ENCODE assay signal across 8 cellular contexts in genomic region chr5:55231476-55232193, GRCh38. TPM values are rescaled to one million over a fixed set of nuclear protein-coding genes. Genes with fewer than 3 reads are reported as not detected.
A peak's percentile ranks its signal among the peaks of the same experiment; 100 is the strongest.
DNase-seq lines count a peak whose midpoint lies in the region; ATAC-seq and TF ChIP-seq lines count a peak whose summit lies in the region.

No MANE protein-coding gene starts in this region.

- no peak for ATAC-seq in activated CD8-positive, alpha-beta T cell treated with anti-CD3 and anti-CD28 coated beads for 36 hours
- ATAC-seq in GM21619 (IDR thresholded peaks at IDR 0.05; ENCODE audit: unreplicated experiment): no peak

- H3K27me3 Mint-ChIP-seq in activated CD8-positive, alpha-beta T cell treated with anti-CD3 and anti-CD28 coated beads for 36 hours: peaks cover 72% of the 10 kb centered on the region

- no TSS peak for BruUV-seq in A673 (replicated peaks; lab: Mats Ljungman, UMichigan)

- no peaks in the 10 kb centered on the region for H3K9me3 ChIP-seq in A673 (ENCODE audit: low read depth, low read length, poor library complexity, severe bottlenecking)

- no peak for TF ChIP-seq CTCF in A673 (conservative IDR thresholded peaks at IDR 0.05; ENCODE audit: low read depth, low read length)
- TF ChIP-seq CTCF in GM20000 (IDR thresholded peaks at IDR 0.05; ENCODE audit: extremely low read depth, missing control alignments): no peak
- no peak for TF ChIP-seq CTCF in activated CD8-positive, alpha-beta T cell treated with anti-CD3 and anti-CD28 coated beads for 36 hours (IDR thresholded peaks at IDR 0.05)

- no peaks in the 10 kb centered on the region for H3K9me3 Mint-ChIP-seq in activated CD8-positive, alpha-beta T cell treated with anti-CD3 and anti-CD28 coated beads for 36 hours

- POLR2A ChIA-PET in A673 (lab: Charles Lee; ENCODE audit: low non-redundant PET): interaction anchor here (0.6 kb wide), 2 partner anchors 46 to 181 kb away, joined by 3 read pairs; no protein-coding TSS in a partner anchor
- POLR2A ChIA-PET in activated CD8-positive, alpha-beta T cell treated with anti-CD3 and anti-CD28 coated beads for 36 hours (lab: Charles Lee): interaction anchor here (0.9 to 3.3 kb wide), 4 partner anchors 63 to 76 kb away, joined by 3 to 9 read pairs (median 4); partner anchors contain the start of genes DHX29 and MTREX

- H3K27me3 ChIP-seq in A673 (replicated peaks; ENCODE audit: insufficient read depth, low read depth, low read length, poor library complexity): peaks cover 22% of the 10 kb centered on the region

- H3K4me1 Mint-ChIP-seq in activated CD8-positive, alpha-beta T cell treated with anti-CD3 and anti-CD28 coated beads for 36 hours (ENCODE audit: low read depth): peaks cover 26% of the 10 kb centered on the region

- peak overlapping the region; percentile 70 for H3K4me3 Mint-ChIP-seq in activated CD8-positive, alpha-beta T cell treated with anti-CD3 and anti-CD28 coated beads for 36 hours

- DNase-seq in A673 (ENCODE audit: low spot score) (no peak), GM20000 (ENCODE audit: low spot score) (peak; percentile 45), head of caudate nucleus (peak in 37 of 42 donors; percentile 22 to 80 (median 60)), SW480 (ENCODE audit: low spot score) (no peak), SK-N-DZ (ENCODE audit: low spot score) (no peak)
- DNase-seq in activated CD8-positive, alpha-beta T cell treated with anti-CD3 and anti-CD28 coated beads for 36 hours: peak; percentile 24

- H3K36me3 Mint-ChIP-seq in activated CD8-positive, alpha-beta T cell treated with anti-CD3 and anti-CD28 coated beads for 36 hours (ENCODE audit: low read depth): no peaks in the 10 kb centered on the region

- peaks cover 18% of the 10 kb centered on the region for H3K4me1 ChIP-seq in A673 (ENCODE audit: insufficient read depth, low read length, poor library complexity, severe bottlenecking)

- intact Hi-C loops in A673 (cut with micrococcal nuclease; ENCODE audit: unreplicated experiment) (no loop called here), head of caudate nucleus (cut with DNase I) (loop anchor here (5.0 kb wide), 2 partner anchors 59 to 76 kb away; partner anchors contain the start of genes CDC20B, DHX29 and MTREX)
- intact Hi-C loops in activated CD8-positive, alpha-beta T cell treated with anti-CD3 and anti-CD28 coated beads for 36 hours (cut with micrococcal nuclease): loop anchor here (5.0 kb wide), 1 partner anchor 59 kb away; the partner anchor contains the start of gene CDC20B

- H3K27ac ChIP-seq in A673 (ENCODE audit: low read depth, low read length, poor library complexity, severe bottlenecking): no peak overlapping the region
- H3K27ac ChIP-seq in skin epidermis: peak overlapping the region in 2 of 21 experiments; percentile 61 to 73

- H3K27ac Mint-ChIP-seq in activated CD8-positive, alpha-beta T cell treated with anti-CD3 and anti-CD28 coated beads for 36 hours: no peak overlapping the region

- CTCF ChIA-PET in A673 (lab: Charles Lee): no interaction called here
- CTCF ChIA-PET in activated CD8-positive, alpha-beta T cell treated with anti-CD3 and anti-CD28 coated beads for 36 hours (lab: Charles Lee): interaction anchor here (1.1 to 9.6 kb wide), 11 partner anchors 8 to 75 kb away, joined by 3 to 51 read pairs (median 4); partner anchors contain the start of genes DHX29 and GPX8

- no peaks in the 10 kb centered on the region for H3K36me3 ChIP-seq in A673 (ENCODE audit: insufficient read depth, low read length, poor library complexity, severe bottlenecking)

- peak overlapping the region; percentile 64 for H3K4me3 ChIP-seq in A673 (ENCODE audit: low read depth, low read length, poor library complexity, severe bottlenecking)
- H3K4me3 ChIP-seq in skin epidermis: peak overlapping the region; percentile 49 to 76 (median 55)

RNA-seq across cellular contexts. Expression of gene CCNO, which starts 1.8 kb away (rescaled TPM):
- total RNA-seq in A673 (2021): 2.1 and 2.6 TPM in 2 replicates
- not detected for total RNA-seq in activated CD8-positive, alpha-beta T cell treated with anti-CD3 and anti-CD28 coated beads for 36 hours
- polyA plus RNA-seq in SK-N-DZ (2014; cell fraction: cytosol; rRNA removed): 0.23 and 0.69 TPM in 2 replicates
- not detected in 2 replicates for polyA plus RNA-seq in SK-N-DZ (2014; cell fraction: nucleus; rRNA removed)

RNA-seq across cellular contexts. Expression of gene MCIDAS, which starts 4.5 kb away (rescaled TPM):
- 0.47 and 1.2 TPM in 2 replicates for total RNA-seq in A673 (2021)
- under 1 TPM in 1 of 2 experiments, not detected in 1; 0.18 TPM for total RNA-seq in activated CD8-positive, alpha-beta T cell treated with anti-CD3 and anti-CD28 coated beads for 36 hours
- 0.60 TPM in 1 of 2 replicates, not detected in the other for polyA plus RNA-seq in SK-N-DZ (2014; cell fraction: cytosol; rRNA removed)
- polyA plus RNA-seq in SK-N-DZ (2014; cell fraction: nucleus; rRNA removed): 0.33 and 0.83 TPM in 2 replicates

RNA-seq across cellular contexts. Expression of gene CDC20B, which starts 58.7 kb away (rescaled TPM):
- not detected in 2 replicates for total RNA-seq in A673 (2021)
- not detected for total RNA-seq in activated CD8-positive, alpha-beta T cell treated with anti-CD3 and anti-CD28 coated beads for 36 hours
- not detected in 2 replicates for polyA plus RNA-seq in SK-N-DZ (2014; cell fraction: cytosol; rRNA removed)
- not detected in 2 replicates for polyA plus RNA-seq in SK-N-DZ (2014; cell fraction: nucleus; rRNA removed)

Comparison
In these comparisons a context has a peak if more than half of its experiments do, and no peak if none do; other contexts are left out.
1. DNase-seq: peak in GM20000 (single experiment), activated CD8-positive, alpha-beta T cell treated with anti-CD3 and anti-CD28 coated beads for 36 hours (single experiment) and head of caudate nucleus (37 of 42); none in A673 (single experiment), SW480 (single experiment) and SK-N-DZ (single experiment).